In genomic region chr17:31094600-31095238, GRCh38 we compare ENCODE assay signal across 8 cellular contexts. TPM values are rescaled to one million over a fixed set of nuclear protein-coding genes. Genes with fewer than 3 reads are reported as not detected.
DNase-seq lines count a peak whose midpoint lies in the region; ATAC-seq and TF ChIP-seq lines count a peak whose summit lies in the region.

NF1 (plus strand) TSS chr17:31094977; CDS start chr17:31095310, 333 bp downstream.

- peaks cover 15% of the 10 kb centered on the region for H3K4me1 Mint-ChIP-seq in activated T-cell treated with anti-CD3 and anti-CD28 coated beads, Interleukin-2, amount 50 U/mL, for 24 hours (ENCODE audit: low read depth)

- TF ChIP-seq POLR2A in erythroblast (IDR thresholded peaks at IDR 0.05; ENCODE audit: low read length), result peak; percentile 54

- H3K9ac ChIP-seq in mucosa of stomach (ENCODE audit: low read length), result peak within 1 kb of the TSS; percentile 93

- peaks cover 5% of the 10 kb centered on the region for H3K4me1 ChIP-seq in mucosa of stomach (ENCODE audit: control insufficient read depth, insufficient read depth, low read length)

- H3K4me3 Mint-ChIP-seq in activated T-cell treated with anti-CD3 and anti-CD28 coated beads, Interleukin-2, amount 50 U/mL, for 24 hours, result peak within 1 kb of the TSS; percentile 91

- peaks cover 2% of the 10 kb centered on the region for H3K27me3 ChIP-seq in mucosa of stomach (ENCODE audit: control insufficient read depth, insufficient read depth, low read length)

- ATAC-seq in GM21576 (IDR thresholded peaks at IDR 0.05; ENCODE audit: unreplicated experiment), result peak; percentile 76

- peak within 1 kb of the TSS; percentile 94 for H3K27ac Mint-ChIP-seq in activated T-cell treated with anti-CD3 and anti-CD28 coated beads, Interleukin-2, amount 50 U/mL, for 24 hours

- no peaks in the 10 kb centered on the region for H3K27me3 Mint-ChIP-seq in activated T-cell treated with anti-CD3 and anti-CD28 coated beads, Interleukin-2, amount 50 U/mL, for 24 hours

- no peaks in the 10 kb centered on the region for H3K36me3 ChIP-seq in mucosa of stomach (ENCODE audit: control insufficient read depth, insufficient read depth, low read length)

- H3K9me3 Mint-ChIP-seq in activated T-cell treated with anti-CD3 and anti-CD28 coated beads, Interleukin-2, amount 50 U/mL, for 24 hours, result no peaks in the 10 kb centered on the region

- DNase-seq in DMS114 treated with DMSO at 0.1 percent for 48 hours (lab: John Stamatoyannopoulos, UW; ENCODE audit: unreplicated experiment) (peak; percentile 92), KG1 (lab: John Stamatoyannopoulos, UW) (peak; percentile 79), erythroblast (lab: John Stamatoyannopoulos, UW) (peak; percentile 95 to 97)
- DNase-seq in activated T-cell treated with anti-CD3 and anti-CD28 coated beads, Interleukin-2, amount 50 U/mL, for 24 hours, result peak; percentile 88
- peak; percentile 92 for DNase-seq in stimulated activated CD8-positive, alpha-beta memory T cell treated with anti-CD3 and anti-CD28 coated beads, Interleukin-4, amount 100 ng/mL, for 48 hours

- peak within 1 kb of the TSS; percentile 42 for H3K4me3 ChIP-seq in mucosa of stomach (ENCODE audit: low read length)

- no peaks in the 10 kb centered on the region for H3K9me3 ChIP-seq in mucosa of stomach (ENCODE audit: control insufficient read depth, low read length)

- H3K36me3 Mint-ChIP-seq in activated T-cell treated with anti-CD3 and anti-CD28 coated beads, Interleukin-2, amount 50 U/mL, for 24 hours (ENCODE audit: low read depth), result peaks cover 2% of the 10 kb centered on the region

TF ChIP-seq in PFSK-1, 5 proteins besides CTCF, POLR2A, EP300 and RAD21:
- 0 out of 2 replicates have a peak, but pooled peaks have one; percentile 63 for TF ChIP-seq SIN3A (IDR thresholded peaks at IDR 0.05; ENCODE audit: borderline replicate concordance, insufficient read depth, low read length)
- no peak for TF ChIP-seq FOXP2 (optimal IDR thresholded peaks at IDR 0.05; ENCODE audit: borderline replicate concordance, extremely low read depth, extremely low read length, insufficient read depth)
- TF ChIP-seq REST (IDR thresholded peaks at IDR 0.05; ENCODE audit: insufficient read depth in 1 of 2, low read depth in 2 of 2, low read length in 2 of 2), result 0 out of 4 replicates have a peak, but pooled peaks of 1 of the 2 experiments have one; percentile 30
- peak; percentile 87 for TF ChIP-seq POLR2AphosphoS5 (IDR thresholded peaks at IDR 0.05; ENCODE audit: low read depth, low read length)
- TF ChIP-seq TAF1 (IDR thresholded peaks at IDR 0.05; ENCODE audit: borderline replicate concordance, insufficient read depth, low read length), result peak; percentile 94
TF ChIP-seq in PFSK-1: peak in this region for 4.

RNA-seq across cellular contexts. Expression of gene NF1, which starts in this region (rescaled TPM):
- 20.5 TPM for polyA plus RNA-seq in PFSK-1 (2012; ENCODE audit: insufficient read length, low read depth)

Comparison
In these comparisons a context has a peak if more than half of its experiments do, and no peak if none do; other contexts are left out.
1. Peak in every context shown above with its lines: DNase-seq, ATAC-seq and H3K4me3 ChIP-seq.